In the genomic region with DNA sequence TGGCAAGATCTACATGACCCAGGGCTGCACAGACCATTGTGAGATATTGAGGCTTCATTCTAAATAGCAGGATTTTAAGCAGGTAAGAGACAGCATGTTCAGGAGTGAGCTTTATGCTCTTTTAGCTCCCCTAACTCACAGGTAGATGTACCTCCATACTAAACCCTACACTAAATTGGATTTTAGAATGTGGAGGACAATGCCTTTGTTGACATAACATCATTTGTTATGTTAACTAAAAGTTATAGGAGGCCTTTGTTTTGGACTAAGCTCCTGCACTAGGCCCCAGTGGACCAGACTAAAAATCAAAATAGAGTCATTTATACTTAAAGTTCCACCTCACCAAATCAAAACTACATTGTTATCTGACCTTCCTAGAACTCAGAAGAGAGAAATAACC, we compare ENCODE assay signal across 1 cellular context.
TF ChIP-seq lines count a peak whose summit lies in the region.

No MANE protein-coding gene starts in this region.

TF ChIP-seq in SK-N-SH, 30 proteins besides CTCF, POLR2A, EP300 and RAD21:
- TF ChIP-seq TAF1 (IDR thresholded peaks at IDR 0.05; ENCODE audit: borderline replicate concordance, low read depth, low read length) (no peak), MXI1 (IDR thresholded peaks at IDR 0.05; ENCODE audit: low read depth, low read length) (no peak), GABPA (IDR thresholded peaks at IDR 0.05; ENCODE audit: low read depth) (no peak), YY1 (IDR thresholded peaks at IDR 0.05; ENCODE audit: low read depth) (no peak), CHD2 (IDR thresholded peaks at IDR 0.05; ENCODE audit: low read length, partially characterized antibody) (no peak)
- TF ChIP-seq, protein P1, sequence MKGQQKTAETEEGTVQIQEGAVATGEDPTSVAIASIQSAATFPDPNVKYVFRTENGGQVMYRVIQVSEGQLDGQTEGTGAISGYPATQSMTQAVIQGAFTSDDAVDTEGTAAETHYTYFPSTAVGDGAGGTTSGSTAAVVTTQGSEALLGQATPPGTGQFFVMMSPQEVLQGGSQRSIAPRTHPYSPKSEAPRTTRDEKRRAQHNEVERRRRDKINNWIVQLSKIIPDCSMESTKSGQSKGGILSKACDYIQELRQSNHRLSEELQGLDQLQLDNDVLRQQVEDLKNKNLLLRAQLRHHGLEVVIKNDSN (IDR thresholded peaks at IDR 0.05; ENCODE audit: borderline replicate concordance, low read depth): no peak
